13 cellular contexts compared by ENCODE assay signal in the genomic region with DNA sequence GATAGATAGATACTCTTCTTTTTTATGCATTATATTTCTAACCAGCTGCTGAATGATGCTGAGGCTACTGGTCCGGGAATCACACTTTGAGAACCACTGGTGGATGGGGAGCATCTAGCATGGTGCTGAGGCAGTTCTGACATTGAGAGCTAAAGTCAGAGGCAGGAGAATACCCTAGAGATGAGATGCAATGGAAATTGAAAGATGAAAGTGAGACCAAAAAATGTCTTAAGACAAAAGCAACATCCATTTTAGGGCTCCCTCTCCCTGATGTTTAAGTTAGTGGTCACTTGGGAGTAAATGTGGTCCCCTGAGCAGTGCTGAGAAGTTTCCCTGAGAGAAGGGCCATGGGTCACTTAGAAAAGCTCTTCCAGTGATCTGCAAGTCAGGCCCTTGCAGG. TPM values are rescaled to one million over a fixed set of nuclear protein-coding genes. Genes with fewer than 3 reads are reported as not detected.
DNase-seq lines count a peak whose midpoint lies in the region; ATAC-seq and TF ChIP-seq lines count a peak whose summit lies in the region.
"Had no signal": no experiment of that assay in that cellular context is flagged by ENCODE, and none has a peak within 500 bp of the region (broad histone marks: within the 10 kb centered on the region; RNA-seq: fewer than 3 reads in every experiment).

No MANE protein-coding gene starts in this region.

- no peak overlapping the region for H3K4me2 ChIP-seq in Karpas-422 (ENCODE audit: low read depth, low read length, poor library complexity, severe bottlenecking)
- H3K4me2 ChIP-seq: BLaER1 had no signal

- peaks cover 1% of the 10 kb centered on the region for H3K9me3 Mint-ChIP-seq in glutamatergic neuron (ENCODE audit: unreplicated experiment)

- H3K27ac ChIP-seq in Karpas-422 (ENCODE audit: low read length), result no peak overlapping the region
- H3K27ac ChIP-seq: BLaER1 had no signal

- H3K36me3 ChIP-seq in Karpas-422 (ENCODE audit: insufficient read depth, low read length), result no peaks in the 10 kb centered on the region

- ATAC-seq in GM19025 (IDR thresholded peaks at IDR 0.05; ENCODE audit: low read depth, unreplicated experiment) (peak; percentile 66), GM21528 (IDR thresholded peaks at IDR 0.05; ENCODE audit: low FRiP score, unreplicated experiment) (peak; percentile 53), HG02870 (IDR thresholded peaks at IDR 0.05; ENCODE audit: unreplicated experiment) (peak; percentile 42)

- no peaks in the 10 kb centered on the region for H3K79me2 ChIP-seq in Karpas-422 (ENCODE audit: low read length)

- no peak overlapping the region for H3K9ac ChIP-seq in Karpas-422 (ENCODE audit: low read length)
- H3K9ac ChIP-seq: BLaER1 had no signal

- H3K36me3 Mint-ChIP-seq in glutamatergic neuron (ENCODE audit: unreplicated experiment), result no peaks in the 10 kb centered on the region

- H3K27me3 Mint-ChIP-seq in glutamatergic neuron (ENCODE audit: unreplicated experiment), result peaks cover 4% of the 10 kb centered on the region

- H3K4me3 Mint-ChIP-seq in glutamatergic neuron (ENCODE audit: unreplicated experiment), result no peak overlapping the region

- TF ChIP-seq CTCF in glutamatergic neuron (IDR thresholded peaks at IDR 0.05; ENCODE audit: partially characterized antibody, unreplicated experiment), result no peak

- H3K4me1 Mint-ChIP-seq in glutamatergic neuron (ENCODE audit: low read depth, unreplicated experiment), result peaks cover 2% of the 10 kb centered on the region

- H2AFZ ChIP-seq in Karpas-422 (ENCODE audit: low read length), result no peak overlapping the region

- no peak overlapping the region for H3K4me3 ChIP-seq in Karpas-422 (ENCODE audit: low read length)
- H3K4me3 ChIP-seq: BLaER1 had no signal

- H3K27ac Mint-ChIP-seq in glutamatergic neuron (ENCODE audit: unreplicated experiment), result peak overlapping the region; percentile 40

- DNase-seq in glutamatergic neuron, result no peak
- DNase-seq in Karpas-422, result no peak
- DNase-seq in hypothalamus (lab: John Stamatoyannopoulos, UW), result no peak
- DNase-seq in SW480 (ENCODE audit: low spot score), result no peak
- DNase-seq: H7, NCI-H1436, NCI-H2081, SHP77, T-helper 2 cell had no signal

- peaks cover 9% of the 10 kb centered on the region for H3K4me1 ChIP-seq in Karpas-422 (ENCODE audit: low read length)

- H3K9me2 ChIP-seq in Karpas-422 (replicated peaks; ENCODE audit: insufficient read depth, low read length), result no peaks in the 10 kb centered on the region

- H3K9me3 ChIP-seq in Karpas-422 (ENCODE audit: low read length), result no peaks in the 10 kb centered on the region
- H3K9me3 ChIP-seq: BLaER1 had no signal

- H4K20me1 ChIP-seq in Karpas-422 (ENCODE audit: insufficient read depth, low read depth, low read length), result no peaks in the 10 kb centered on the region; the same call in 1 of the 2 replicates
- H4K20me1 ChIP-seq: BLaER1 had no signal

- no peaks in the 10 kb centered on the region for H3K27me3 ChIP-seq in Karpas-422 (ENCODE audit: low read length)
- H3K27me3 ChIP-seq: BLaER1 had no signal

RNA-seq across cellular contexts. Expression of a gene that starts 6.8 kb away (rescaled TPM):
- 20.5 TPM for total RNA-seq in glutamatergic neuron (ENCODE audit: unreplicated experiment)
- 15.1 and 20.7 TPM in 2 replicates for total RNA-seq in Karpas-422 (2014; rRNA removed; shearing (Covaris generic); ENCODE audit: low replicate concordance)

RNA-seq across cellular contexts. Expression of a gene that starts 35.0 kb away (rescaled TPM):
- total RNA-seq in glutamatergic neuron (ENCODE audit: unreplicated experiment), result 1.4 TPM
- 0.43 and 1.1 TPM in 2 replicates for total RNA-seq in Karpas-422 (2014; rRNA removed; shearing (Covaris generic); ENCODE audit: low replicate concordance)
